Comparison of ENCODE assay signal across 20 cellular contexts in genomic region chr19:4897146-4897545, GRCh38. TPM values are rescaled to one million over a fixed set of nuclear protein-coding genes. Genes with fewer than 3 reads are reported as not detected.
DNase-seq lines count a peak whose midpoint lies in the region; TF ChIP-seq lines count a peak whose summit lies in the region.
"Had no signal": no experiment of that assay in that cellular context is flagged by ENCODE, and none has a peak within 500 bp of the region (broad histone marks: within the 10 kb centered on the region; RNA-seq: fewer than 3 reads in every experiment).

No MANE protein-coding gene starts in this region.

- H3K27me3 ChIP-seq in BLaER1 (no peaks in the 10 kb centered on the region), neural progenitor cell (no peaks in the 10 kb centered on the region), Caco-2 (replicated peaks; ENCODE audit: control insufficient read depth, insufficient read depth, low read length) (no peaks in the 10 kb centered on the region)

- H3K4me1 ChIP-seq in BLaER1: peaks cover 87% of the 10 kb centered on the region
- no peaks in the 10 kb centered on the region for H3K4me1 ChIP-seq in neural progenitor cell
- no peaks in the 10 kb centered on the region for H3K4me1 ChIP-seq in Caco-2

- H3K9ac ChIP-seq in BLaER1 (peak overlapping the region; percentile 80), neural progenitor cell (no peak overlapping the region)
- H3K9ac ChIP-seq: SK-N-SH had no signal

- no peaks in the 10 kb centered on the region for H4K20me1 ChIP-seq in BLaER1
- H4K20me1 ChIP-seq in neural progenitor cell (ENCODE audit: low read depth): no peaks in the 10 kb centered on the region

- H3K9me3 ChIP-seq in BLaER1 (no peaks in the 10 kb centered on the region), neural progenitor cell (ENCODE audit: low read depth) (no peaks in the 10 kb centered on the region), Caco-2 (no peaks in the 10 kb centered on the region)
- H3K9me3 ChIP-seq: SK-N-SH had no signal

- no peaks in the 10 kb centered on the region for H3K9me3 Mint-ChIP-seq in neural progenitor cell
- no peaks in the 10 kb centered on the region for H3K9me3 Mint-ChIP-seq in Caco-2 (ENCODE audit: unreplicated experiment)

- H3K4me3 ChIP-seq in BLaER1 (peak overlapping the region; percentile 48), neural progenitor cell (no peak overlapping the region), Caco-2 (ENCODE audit: low read depth, low read length) (no peak overlapping the region)

- intact Hi-C loops in Caco-2 (cut with micrococcal nuclease; ENCODE audit: unreplicated experiment): no loop called here

- DNase-seq in HEK293T (ENCODE audit: extremely low spot score) (no peak), NCI-H69 (lab: John Stamatoyannopoulos, UW) (peak; percentile 46), neural progenitor cell (ENCODE audit: low spot score) (no peak), Caco-2 (no peak), NCI-H2196 (lab: John Stamatoyannopoulos, UW; ENCODE audit: unreplicated experiment) (no peak), NCI-H510A (lab: John Stamatoyannopoulos, UW) (no peak), HCEC 1CT (no peak)
- DNase-seq: CD8-positive, alpha-beta memory T cell; GOT3; Karpas-422; MM.1S; NCI-H1417 treated with DMSO at 0.1 percent for 48 hours; NCI-H1930; NCI-H2171 treated with DMSO at 0.1 percent for 48 hours; NCI-H510A treated with DMSO at 0.1 percent for 48 hours; Right ventricle myocardium superior; SK-N-SH had no signal

- POLR2A ChIA-PET in HEK293T (lab: Yijun Ruan, JAX): interaction anchor here (1.2 kb wide), 1 partner anchor 10 kb away, joined by 3 read pairs; no protein-coding TSS in a partner anchor
- POLR2A ChIA-PET in Caco-2 (lab: Charles Lee): no interaction called here

- peaks cover 4% of the 10 kb centered on the region for H3F3A ChIP-seq in neural progenitor cell (ENCODE audit: low read depth)

- H3K27me3 Mint-ChIP-seq in neural progenitor cell (ENCODE audit: insufficient read depth, low read depth) (peaks cover 2% of the 10 kb centered on the region), Caco-2 (ENCODE audit: insufficient read depth, unreplicated experiment) (no peaks in the 10 kb centered on the region)

- no peak overlapping the region for H2AFZ ChIP-seq in neural progenitor cell (replicated peaks)

- no peak for TF ChIP-seq CTCF in neural progenitor cell (IDR thresholded peaks at IDR 0.05)
- TF ChIP-seq CTCF in Caco-2 (IDR thresholded peaks at IDR 0.05; ENCODE audit: insufficient read depth in 1 of 2, low read depth in 1 of 2, low read length in 1 of 2, severe bottlenecking in 1 of 2, unreplicated experiment in 1 of 2): no peak

- H3K4me1 Mint-ChIP-seq in neural progenitor cell (peaks cover 9% of the 10 kb centered on the region), Caco-2 (ENCODE audit: low read depth, unreplicated experiment) (no peaks in the 10 kb centered on the region)

- H3K27ac ChIP-seq in BLaER1: peak overlapping the region; percentile 95
- no peak overlapping the region for H3K27ac ChIP-seq in neural progenitor cell

- no peak overlapping the region for H3K4me3 Mint-ChIP-seq in neural progenitor cell
- H3K4me3 Mint-ChIP-seq in Caco-2 (ENCODE audit: unreplicated experiment): no peak overlapping the region
- H3K4me3 Mint-ChIP-seq: CD8-positive, alpha-beta memory T cell had no signal

- H3K36me3 Mint-ChIP-seq in neural progenitor cell (no peaks in the 10 kb centered on the region), Caco-2 (ENCODE audit: insufficient read depth, unreplicated experiment) (no peaks in the 10 kb centered on the region)

- no peaks in the 10 kb centered on the region for H3K36me3 ChIP-seq in BLaER1
- H3K36me3 ChIP-seq in neural progenitor cell: no peaks in the 10 kb centered on the region
- H3K36me3 ChIP-seq in Caco-2 (ENCODE audit: control insufficient read depth, insufficient read depth, low read length): no peaks in the 10 kb centered on the region

- CTCF ChIA-PET in HEK293T (lab: Yijun Ruan, JAX): no interaction called here
- CTCF ChIA-PET in Caco-2 (lab: Charles Lee): no interaction called here

- H3K79me2 ChIP-seq in neural progenitor cell (ENCODE audit: low read depth): no peaks in the 10 kb centered on the region

- H3K27ac Mint-ChIP-seq in neural progenitor cell: peak overlapping the region; percentile 63
- H3K27ac Mint-ChIP-seq in Caco-2 (ENCODE audit: unreplicated experiment): no peak overlapping the region

- H3K4me2 ChIP-seq in BLaER1 (peak overlapping the region; percentile 80), neural progenitor cell (no peak overlapping the region)
- H3K4me2 ChIP-seq: SK-N-SH had no signal

- no TSS peak for BruUV-seq in Caco-2 (replicated peaks; lab: Mats Ljungman, UMichigan)

TF ChIP-seq in HEK293T, 16 proteins besides CTCF, POLR2A, EP300 and RAD21:
- TF ChIP-seq CTBP1 (IDR thresholded peaks at IDR 0.05; ENCODE audit: borderline replicate concordance) (no peak), PKNOX1 (IDR thresholded peaks at IDR 0.05) (peak; percentile 66), NFRKB (IDR thresholded peaks at IDR 0.05) (no peak), ELF4 (IDR thresholded peaks at IDR 0.05) (no peak), BHLHE40 (IDR thresholded peaks at IDR 0.05; ENCODE audit: borderline replicate concordance) (no peak), TARDBP (IDR thresholded peaks at IDR 0.05) (no peak)

RNA-seq across cellular contexts. Expression of gene ARRDC5, which starts 5.5 kb away (rescaled TPM):
- total RNA-seq in neural progenitor cell (ENCODE audit: low replicate concordance): not detected in 2 replicates
- total RNA-seq in Caco-2 (2022): not detected in 2 replicates
- total RNA-seq: A172, Daoy, Right ventricle myocardium superior had no signal

RNA-seq across cellular contexts. Expression of gene UHRF1, which starts 12.2 kb away (rescaled TPM):
- total RNA-seq in neural progenitor cell (ENCODE audit: low replicate concordance): 34.1 and 74.7 TPM in 2 replicates
- 47.6 and 54.6 TPM in 2 replicates for total RNA-seq in Caco-2 (2022)

RNA-seq across cellular contexts. Expression of gene PLIN3, which starts 29.7 kb away (rescaled TPM):
- total RNA-seq in neural progenitor cell (ENCODE audit: low replicate concordance): 49.7 and 108 TPM in 2 replicates
- 60.2 and 63.8 TPM in 2 replicates for total RNA-seq in Caco-2 (2022)
